28 cellular contexts compared by ENCODE assay signal in genomic region chr6:26316291-26316690, GRCh38.
"Had no signal": no experiment of that assay in that cellular context is flagged by ENCODE, and none has a peak within 500 bp of the region (broad histone marks: within the 10 kb centered on the region; RNA-seq: fewer than 3 reads in every experiment).

No MANE protein-coding gene starts in this region.

- H3K36me3 ChIP-seq: left lung, lower lobe of right lung, neural progenitor cell, ovary, prostate gland, sigmoid colon, spleen, thyroid gland, transverse colon, upper lobe of left lung, vagina had no signal

- H3K4me3 ChIP-seq: left lung, lower lobe of right lung, neural progenitor cell, ovary, prostate gland, sigmoid colon, spleen, testis, thyroid gland, transverse colon, upper lobe of left lung, vagina had no signal

- DNase-seq: hippocampal formation; kidney glomerular epithelial cell; left cardiac atrium; left lung; lower lobe of right lung; mammary epithelial cell; mesenchymal stem cell; naive thymus-derived CD8-positive, alpha-beta T cell; nephron progenitor cell; ovary; retina; right cardiac atrium; sigmoid colon; small intestine; spleen; stimulated activated CD4-positive, alpha-beta T cell treated with anti-CD3 and anti-CD28 coated beads, Interleukin-4, amount 100 ng/mL, for 24 hours; stimulated activated naive CD4-positive, alpha-beta T cell treated with Interleukin-2 at 50 U/mL for 16 hours; stimulated activated naive CD8-positive, alpha-beta T cell treated with anti-CD3 and anti-CD28 coated beads, Interleukin-15, amount 100 ng/mL, for 72 hours; substantia nigra; testis; thyroid gland; transverse colon; upper lobe of left lung had no signal

- H3K4me1 ChIP-seq: neural progenitor cell, prostate gland, testis, thyroid gland had no signal

- H3K9me3 ChIP-seq: left lung, lower lobe of right lung, ovary, prostate gland, sigmoid colon, spleen, testis, thyroid gland, transverse colon, upper lobe of left lung, vagina had no signal

- H3K27ac ChIP-seq: left lung, lower lobe of right lung, neural progenitor cell, ovary, prostate gland, sigmoid colon, spleen, testis, thyroid gland, transverse colon, upper lobe of left lung, vagina had no signal

- H3K9ac ChIP-seq: neural progenitor cell had no signal

- ATAC-seq: left cardiac atrium; left lung; lower lobe of right lung; naive thymus-derived CD8-positive, alpha-beta T cell; right cardiac atrium; stimulated activated effector memory CD8-positive, alpha-beta T cell treated with anti-CD3 and anti-CD28 coated beads, Interleukin-12 subunit alpha, Interleukin-12 subunit beta, amount 100 ng/mL, for 72 hours; stimulated activated naive CD8-positive, alpha-beta T cell treated with anti-CD3 and anti-CD28 coated beads, Interleukin-15, amount 100 ng/mL, for 72 hours had no signal

- H3K27ac Mint-ChIP-seq: nephron progenitor cell; neural progenitor cell; stimulated activated effector memory CD8-positive, alpha-beta T cell treated with anti-CD3 and anti-CD28 coated beads, Interleukin-12 subunit alpha, Interleukin-12 subunit beta, amount 100 ng/mL, for 72 hours; stimulated activated naive CD8-positive, alpha-beta T cell treated with anti-CD3 and anti-CD28 coated beads, Interleukin-15, amount 100 ng/mL, for 72 hours had no signal

- H3K36me3 Mint-ChIP-seq: neural progenitor cell had no signal

- H3K4me3 Mint-ChIP-seq: naive thymus-derived CD8-positive, alpha-beta T cell; nephron progenitor cell; neural progenitor cell; stimulated activated effector memory CD8-positive, alpha-beta T cell treated with anti-CD3 and anti-CD28 coated beads, Interleukin-12 subunit alpha, Interleukin-12 subunit beta, amount 100 ng/mL, for 72 hours; stimulated activated naive CD8-positive, alpha-beta T cell treated with anti-CD3 and anti-CD28 coated beads, Interleukin-15, amount 100 ng/mL, for 72 hours had no signal

- H2AFZ ChIP-seq: neural progenitor cell had no signal

- H3K4me2 ChIP-seq: neural progenitor cell had no signal

- H3K27me3 ChIP-seq: ovary, testis, vagina had no signal

- FAIRE-seq: keratinocyte, small intestine had no signal

- H3K9me3 Mint-ChIP-seq: nephron progenitor cell; stimulated activated effector memory CD8-positive, alpha-beta T cell treated with anti-CD3 and anti-CD28 coated beads, Interleukin-12 subunit alpha, Interleukin-12 subunit beta, amount 100 ng/mL, for 72 hours; stimulated activated naive CD8-positive, alpha-beta T cell treated with anti-CD3 and anti-CD28 coated beads, Interleukin-15, amount 100 ng/mL, for 72 hours had no signal
